9 cellular contexts compared by ENCODE assay signal in genomic region chr5:57094753-57095683, GRCh38.
A peak's percentile ranks its signal among the peaks of the same experiment; 100 is the strongest.
DNase-seq lines count a peak whose midpoint lies in the region; ATAC-seq, FAIRE-seq and TF ChIP-seq lines count a peak whose summit lies in the region.
"Had no signal": no experiment of that assay in that cellular context is flagged by ENCODE, and none has a peak within 500 bp of the region (broad histone marks: within the 10 kb centered on the region; RNA-seq: fewer than 3 reads in every experiment).

No MANE protein-coding gene starts in this region.

- no peak overlapping the region for H3K27ac ChIP-seq in endothelial cell of umbilical vein (ENCODE audit: insufficient read depth, low read depth, low read length)
- no peak overlapping the region for H3K27ac ChIP-seq in stomach

- H3K9me3 Mint-ChIP-seq in activated T-cell treated with anti-CD3 and anti-CD28 coated beads, Interleukin-2, amount 50 U/mL, for 4 hours = peaks cover 33% of the 10 kb centered on the region

- no peaks in the 10 kb centered on the region for H3K36me3 ChIP-seq in endothelial cell of umbilical vein (ENCODE audit: control insufficient read depth in 2 of 2, extremely low read depth in 1 of 2, insufficient read depth in 2 of 2, low read length in 2 of 2)
- no peaks in the 10 kb centered on the region for H3K36me3 ChIP-seq in stomach

- TF ChIP-seq POLR2A in endothelial cell of umbilical vein (IDR thresholded peaks at IDR 0.05; ENCODE audit: low read depth, low read length) (no peak), stomach (IDR thresholded peaks at IDR 0.05) (no peak)

- TF ChIP-seq EP300 in stomach (IDR thresholded peaks at IDR 0.05) = no peak

- no peaks in the 10 kb centered on the region for H3K9me3 ChIP-seq in endothelial cell of umbilical vein (replicated peaks; ENCODE audit: control insufficient read depth, insufficient read depth, low read length)
- H3K9me3 ChIP-seq in stomach = peaks cover 0 to 28% (median 20%) of the 10 kb centered on the region in 4 donors

- H3K4me2 ChIP-seq in endothelial cell of umbilical vein (ENCODE audit: insufficient read depth, low read length) = no peak overlapping the region

- no peak overlapping the region for H3K4me3 ChIP-seq in endothelial cell of umbilical vein (replicated peaks in 1 of 3; ENCODE audit: insufficient read depth in 1 of 3, low read depth in 1 of 3, low read length in 3 of 3)
- H3K4me3 ChIP-seq in stomach = no peak overlapping the region

- peaks cover 4% of the 10 kb centered on the region for H3K36me3 Mint-ChIP-seq in activated T-cell treated with anti-CD3 and anti-CD28 coated beads, Interleukin-2, amount 50 U/mL, for 4 hours (ENCODE audit: insufficient read depth)

- TF ChIP-seq CTCF in endothelial cell of umbilical vein (IDR thresholded peaks at IDR 0.05; ENCODE audit: extremely low read depth in 1 of 2, insufficient read depth in 1 of 2, low read depth in 1 of 2, low read length in 2 of 2) (peak; percentile 15 to 40), stomach (IDR thresholded peaks at IDR 0.05) (no peak)

- 63 to 84% (median 67%) methylated on average over 8 to 10 of the region's 10 CpGs for WGBS in stomach, 5 donors

- FAIRE-seq in endothelial cell of umbilical vein (lab: Jason Lieb, UNC) = no peak

- CTCF ChIA-PET in endothelial cell of umbilical vein (lab: Charles Lee) = interaction anchor here (0.9 to 3.0 kb wide), 7 partner anchors 12 to 824 kb away, joined by 3 to 23 read pairs (median 5); no protein-coding TSS in a partner anchor

- H3K27me3 ChIP-seq in endothelial cell of umbilical vein (ENCODE audit: control insufficient read depth in 2 of 2, insufficient read depth in 2 of 2, low read length in 2 of 2) = no peaks in the 10 kb centered on the region
- no peaks in the 10 kb centered on the region for H3K27me3 ChIP-seq in stomach

- no peak for ATAC-seq in activated T-cell treated with anti-CD3 and anti-CD28 coated beads, Interleukin-2, amount 50 U/mL, for 4 hours
- ATAC-seq in HG02623 (IDR thresholded peaks at IDR 0.05; ENCODE audit: unreplicated experiment) (no peak), HG03095 (IDR thresholded peaks at IDR 0.05; ENCODE audit: unreplicated experiment) (no peak)

- no peak overlapping the region for H3K9ac ChIP-seq in endothelial cell of umbilical vein (replicated peaks; ENCODE audit: extremely low read depth, insufficient read depth, low read length)

- dilution Hi-C loops in endothelial cell of umbilical vein (cut with MboI; ENCODE audit: extremely low pct_ligation_motif_present, low sequenced_read_pairs) = no loop called here

- DNase-seq in activated T-cell treated with anti-CD3 and anti-CD28 coated beads for 48 hours (ENCODE audit: low read depth) = peak; percentile 11
- DNase-seq in activated T-cell treated with anti-CD3 and anti-CD28 coated beads, Interleukin-2, amount 50 U/mL, for 4 hours = no peak
- peak; percentile 50 for DNase-seq in NCI-H146 (lab: John Stamatoyannopoulos, UW)
- no peak for DNase-seq in endothelial cell of umbilical vein (ENCODE audit: low read depth, low spot score)
- DNase-seq in stomach = peak; percentile 30
- DNase-seq in AG08395 (ENCODE audit: low spot score) = no peak
- DNase-seq: CD4-positive, alpha-beta T cell had no signal

- H3K4me1 ChIP-seq in endothelial cell of umbilical vein (ENCODE audit: control insufficient read depth, extremely low read depth, insufficient read depth, low read length) = no peaks in the 10 kb centered on the region
- no peaks in the 10 kb centered on the region for H3K4me1 ChIP-seq in stomach

- H3K27me3 Mint-ChIP-seq in activated T-cell treated with anti-CD3 and anti-CD28 coated beads, Interleukin-2, amount 50 U/mL, for 4 hours (ENCODE audit: low read depth) = peaks cover 3% of the 10 kb centered on the region
- H3K27me3 Mint-ChIP-seq: CD4-positive, alpha-beta T cell had no signal

- BruUV-seq in endothelial cell of umbilical vein (replicated peaks; lab: Mats Ljungman, UMichigan) = no TSS peak

- H3K4me1 Mint-ChIP-seq in activated T-cell treated with anti-CD3 and anti-CD28 coated beads, Interleukin-2, amount 50 U/mL, for 4 hours (ENCODE audit: low read depth) = no peaks in the 10 kb centered on the region

- no peaks in the 10 kb centered on the region for H3K79me2 ChIP-seq in endothelial cell of umbilical vein (ENCODE audit: control insufficient read depth, insufficient read depth, low read length)

- no peak overlapping the region for H3K4me3 Mint-ChIP-seq in activated T-cell treated with anti-CD3 and anti-CD28 coated beads, Interleukin-2, amount 50 U/mL, for 4 hours
- H3K4me3 Mint-ChIP-seq: CD4-positive, alpha-beta T cell had no signal

- H3K9me1 ChIP-seq in endothelial cell of umbilical vein (replicated peaks; ENCODE audit: control insufficient read depth, extremely low read depth, insufficient read depth, low read length) = no peaks in the 10 kb centered on the region

- no peaks in the 10 kb centered on the region for H4K20me1 ChIP-seq in endothelial cell of umbilical vein (replicated peaks; ENCODE audit: control insufficient read depth, extremely low read depth, insufficient read depth, low read length)

- H2AFZ ChIP-seq in endothelial cell of umbilical vein (ENCODE audit: low read depth, low read length) = no peak overlapping the region

- POLR2A ChIA-PET in endothelial cell of umbilical vein (lab: Charles Lee) = no interaction called here

- intact Hi-C loops in endothelial cell of umbilical vein (cut with micrococcal nuclease) = loop anchor here (1.0 kb wide), 1 partner anchor 194 kb away; no protein-coding TSS in a partner anchor
- intact Hi-C loops in stomach (cut with DNase I; ENCODE audit: low total_unique reads) = no loop called here

TF ChIP-seq in endothelial cell of umbilical vein, 7 proteins besides CTCF, POLR2A, EP300 and RAD21:
- TF ChIP-seq POLR2AphosphoS5 (IDR thresholded peaks at IDR 0.05; ENCODE audit: insufficient read depth, low read depth, low read length) (no peak), MYC (IDR thresholded peaks at IDR 0.05; ENCODE audit: low read depth, low read length) (no peak), MAX (IDR thresholded peaks at IDR 0.05; ENCODE audit: insufficient read depth, insufficient read length) (no peak), FOS (IDR thresholded peaks at IDR 0.05; ENCODE audit: borderline replicate concordance, insufficient read depth, low read length) (no peak), JUN (IDR thresholded peaks at IDR 0.05; ENCODE audit: borderline replicate concordance, insufficient read depth, insufficient read length, low read depth) (no peak), GATA2 (IDR thresholded peaks at IDR 0.05; ENCODE audit: insufficient read depth, insufficient read length, low read depth, low read length) (no peak), EZH2 (IDR thresholded peaks at IDR 0.05; ENCODE audit: borderline replicate concordance, low read depth, low read length, severe bottlenecking) (no peak)

Comparison
In these comparisons a context has a peak if more than half of its experiments do, and no peak if none do; other contexts are left out.
1. DNase-seq: peak in activated T-cell treated with anti-CD3 and anti-CD28 coated beads for 48 hours (single experiment), NCI-H146 (single experiment) and stomach (single experiment); none in activated T-cell treated with anti-CD3 and anti-CD28 coated beads, Interleukin-2, amount 50 U/mL, for 4 hours (single experiment), endothelial cell of umbilical vein (single experiment) and AG08395 (single experiment).
2. CTCF ChIP-seq: peak in endothelial cell of umbilical vein (2 of 2); none in stomach (0 of 7).